In genomic region chr17:82802141-82802540, GRCh38 we compare ENCODE assay signal across 18 cellular contexts. TPM values are rescaled to one million over a fixed set of nuclear protein-coding genes. Genes with fewer than 3 reads are reported as not detected.
A peak's percentile ranks its signal among the peaks of the same experiment; 100 is the strongest.
DNase-seq lines count a peak whose midpoint lies in the region; ATAC-seq and TF ChIP-seq lines count a peak whose summit lies in the region.
"Had no signal": no experiment of that assay in that cellular context is flagged by ENCODE, and none has a peak within 500 bp of the region (broad histone marks: within the 10 kb centered on the region; RNA-seq: fewer than 3 reads in every experiment).

No MANE protein-coding gene starts in this region.

- H3K27me3 Mint-ChIP-seq in activated CD4-positive, alpha-beta T cell treated with anti-CD3 and anti-CD28 coated beads for 36 hours, result no peaks in the 10 kb centered on the region
- H3K27me3 Mint-ChIP-seq: stimulated activated naive CD8-positive, alpha-beta T cell treated with anti-CD3 and anti-CD28 coated beads, Interleukin-15, amount 100 ng/mL, for 72 hours had no signal

- no peak overlapping the region for H3K4me3 Mint-ChIP-seq in activated CD4-positive, alpha-beta T cell treated with anti-CD3 and anti-CD28 coated beads for 36 hours
- H3K4me3 Mint-ChIP-seq: stimulated activated naive CD8-positive, alpha-beta T cell treated with anti-CD3 and anti-CD28 coated beads, Interleukin-15, amount 100 ng/mL, for 72 hours had no signal

- no peak for TF ChIP-seq EP300 in ovary (IDR thresholded peaks at IDR 0.05)

- peaks cover 20% of the 10 kb centered on the region for H4K20me1 ChIP-seq in IMR-90 (ENCODE audit: insufficient read depth, low read length)

- dilution Hi-C loops in IMR-90 (cut with HindIII; ENCODE audit: low sequenced_read_pairs, unreplicated experiment), result no loop called here

- H3K4me3 ChIP-seq in IMR-90 (ENCODE audit: insufficient read depth, low read depth, low read length) (no peak overlapping the region), astrocyte of the spinal cord (ENCODE audit: low read depth, low read length) (no peak overlapping the region), ovary (no peak overlapping the region)
- H3K4me3 ChIP-seq: left lung, pancreas, sigmoid colon had no signal

- CTCF ChIA-PET in IMR-90 (lab: Yijun Ruan, JAX), result no interaction called here
- CTCF ChIA-PET in activated CD4-positive, alpha-beta T cell treated with anti-CD3 and anti-CD28 coated beads for 36 hours (lab: Charles Lee), result interaction anchor here (0.9 kb wide), 1 partner anchor 70 kb away, joined by 3 read pairs; no protein-coding TSS in a partner anchor

- H3K36me3 ChIP-seq in IMR-90 (ENCODE audit: control insufficient read depth, insufficient read depth, low read length) (peaks cover 12% of the 10 kb centered on the region), ovary (no peaks in the 10 kb centered on the region)
- H3K36me3 ChIP-seq: pancreas had no signal

- H2AK5ac ChIP-seq in IMR-90 (ENCODE audit: low read depth, low read length), result no peak overlapping the region

- H2BK15ac ChIP-seq in IMR-90 (ENCODE audit: low read depth, low read length), result no peak overlapping the region

- no peak overlapping the region for H3K18ac ChIP-seq in IMR-90 (ENCODE audit: low read depth, low read length)

- H4K8ac ChIP-seq in IMR-90 (ENCODE audit: low read depth in 2 of 2, low read length in 2 of 2), result no peak overlapping the region

- peak overlapping the region; percentile 5 for H2AFZ ChIP-seq in IMR-90 (replicated peaks; ENCODE audit: low read length, poor library complexity)

- no peak overlapping the region for H3K56ac ChIP-seq in IMR-90 (ENCODE audit: extremely low read depth, insufficient read depth, low read length)

- H2AK9ac ChIP-seq in IMR-90 (replicated peaks; ENCODE audit: low read depth, low read length, poor library complexity), result peak overlapping the region; percentile 65

- H3K27me3 ChIP-seq in IMR-90 (ENCODE audit: control insufficient read depth, insufficient read depth, low read length) (no peaks in the 10 kb centered on the region), ovary (no peaks in the 10 kb centered on the region)
- H3K27me3 ChIP-seq: left lung, pancreas, sigmoid colon had no signal

- H3K27ac ChIP-seq in IMR-90 (ENCODE audit: insufficient read depth, low read length) (no peak overlapping the region), ovary (no peak overlapping the region)
- H3K27ac ChIP-seq: HL-60, left lung, pancreas, sigmoid colon had no signal

- H2BK20ac ChIP-seq in IMR-90 (ENCODE audit: low read depth, low read length), result no peak overlapping the region

- POLR2A ChIA-PET in IMR-90 (lab: Charles Lee; ENCODE audit: unreplicated experiment), result no interaction called here
- POLR2A ChIA-PET in activated CD4-positive, alpha-beta T cell treated with anti-CD3 and anti-CD28 coated beads for 36 hours (lab: Charles Lee), result no interaction called here

- in situ Hi-C loops in IMR-90 (cut with MboI; ENCODE audit: low sequenced_read_pairs), result no loop called here
- in situ Hi-C loops in astrocyte of the spinal cord (cut with HindIII; ENCODE audit: low sequenced_read_pairs), result no loop called here

- H3K23ac ChIP-seq in IMR-90 (ENCODE audit: low read depth, low read length), result no peak overlapping the region

- H4K91ac ChIP-seq in IMR-90 (ENCODE audit: insufficient read depth, low read depth, low read length), result no peak overlapping the region

- intact Hi-C loops in IMR-90 (cut with micrococcal nuclease) (no loop called here), ovary (cut with DNase I) (no loop called here)
- intact Hi-C loops in activated CD4-positive, alpha-beta T cell treated with anti-CD3 and anti-CD28 coated beads for 36 hours (cut with DNase I, micrococcal nuclease), result no loop called here

- H2BK5ac ChIP-seq in IMR-90 (ENCODE audit: low read depth, low read length, poor library complexity, severe bottlenecking), result no peak overlapping the region

- WGBS in IMR-90 (ENCODE audit: extremely low coverage in 2 of 2, insufficient read length in 1 of 2), 2 experiments, result 94% methylated on average over 9 of the region's 12 CpGs; no CpG with 5 or more reads in 1 of the 2 experiments
- 73 to 84% (median 82%) methylated on average over 12 of the region's 12 CpGs for WGBS in ovary, 3 donors

- H3K27ac Mint-ChIP-seq in activated CD4-positive, alpha-beta T cell treated with anti-CD3 and anti-CD28 coated beads for 36 hours, result no peak overlapping the region

- TF ChIP-seq CTCF in IMR-90 (conservative IDR thresholded peaks at IDR 0.05; ENCODE audit: low read depth, low read length), result no peak
- no peak for TF ChIP-seq CTCF in astrocyte of the spinal cord (IDR thresholded peaks at IDR 0.05; ENCODE audit: low read depth, low read length)
- TF ChIP-seq CTCF in ovary (IDR thresholded peaks at IDR 0.05), result no peak

- no peak overlapping the region for H3K9ac ChIP-seq in IMR-90 (ENCODE audit: low read depth, low read length)

- TF ChIP-seq POLR2A in IMR-90 (IDR thresholded peaks at IDR 0.05; ENCODE audit: low read depth, low read length) (no peak), ovary (IDR thresholded peaks at IDR 0.05) (no peak)

- no peak overlapping the region for H3K4ac ChIP-seq in IMR-90 (ENCODE audit: low read depth, low read length)

- no peaks in the 10 kb centered on the region for H3K9me1 ChIP-seq in IMR-90 (ENCODE audit: insufficient read depth, low read length)

- DNase-seq in AG08396 (ENCODE audit: low spot score) (peak; percentile 70), IMR-90 (peak; percentile 2), astrocyte of the spinal cord (ENCODE audit: low read depth, low spot score) (peak; percentile 50), kidney tubule cell (ENCODE audit: low spot score) (peak; percentile 8), ovary (no peak), NCI-H510A treated with DMSO at 0.1 percent for 48 hours (lab: John Stamatoyannopoulos, UW) (no peak)
- no peak for DNase-seq in activated CD4-positive, alpha-beta T cell treated with anti-CD3 and anti-CD28 coated beads for 36 hours
- DNase-seq: activated CD4-positive, CD25-positive, alpha-beta regulatory T cell treated with anti-CD3 and anti-CD28 coated beads, Interleukin-2, amount 50 U/mL, for 72 hours; amniotic stem cell; NCI-H1092; NCI-H2081; NCI-H524 treated with DMSO at 0.1 percent for 48 hours; sigmoid colon; stimulated activated naive CD8-positive, alpha-beta T cell treated with anti-CD3 and anti-CD28 coated beads, Interleukin-15, amount 100 ng/mL, for 72 hours had no signal

- H3K4me1 ChIP-seq in IMR-90 (ENCODE audit: control insufficient read depth, insufficient read depth, low read length), result peaks cover 3% of the 10 kb centered on the region; the same call in 1 of the 2 replicates
- H3K4me1 ChIP-seq in ovary (ENCODE audit: insufficient read depth), result peaks cover 8% of the 10 kb centered on the region
- H3K4me1 ChIP-seq: left lung, pancreas had no signal

- no peak overlapping the region for H3K4me2 ChIP-seq in IMR-90 (ENCODE audit: low read depth, low read length)

- no peak; the same call in 1 of the 2 replicates for ATAC-seq in IMR-90 (ENCODE audit: low read depth)
- ATAC-seq in GM19023 (IDR thresholded peaks at IDR 0.05; ENCODE audit: unreplicated experiment), result no peak
- ATAC-seq in activated CD4-positive, alpha-beta T cell treated with anti-CD3 and anti-CD28 coated beads for 36 hours, result no peak
- ATAC-seq: left lung; pancreas; stimulated activated naive CD8-positive, alpha-beta T cell treated with anti-CD3 and anti-CD28 coated beads, Interleukin-15, amount 100 ng/mL, for 72 hours had no signal

- no peak for TF ChIP-seq RAD21 in IMR-90 (IDR thresholded peaks at IDR 0.05; ENCODE audit: low read length)

- H3K79me1 ChIP-seq in IMR-90 (ENCODE audit: low read depth in 1 of 2, low read length in 2 of 2), result peaks cover 5 to 45% of the 10 kb centered on the region in 2 experiments; a peak in 3 of 4 replicates

- H3K36me3 Mint-ChIP-seq in activated CD4-positive, alpha-beta T cell treated with anti-CD3 and anti-CD28 coated beads for 36 hours (ENCODE audit: low read depth), result peaks cover 28% of the 10 kb centered on the region

- H3K14ac ChIP-seq in IMR-90 (replicated peaks; ENCODE audit: low read depth, low read length), result no peak overlapping the region

- H4K5ac ChIP-seq in IMR-90 (ENCODE audit: low read depth, low read length), result no peak overlapping the region

- BruUV-seq in IMR-90 (replicated peaks; lab: Mats Ljungman, UMichigan), result no TSS peak

- H3K4me1 Mint-ChIP-seq in activated CD4-positive, alpha-beta T cell treated with anti-CD3 and anti-CD28 coated beads for 36 hours, result no peaks in the 10 kb centered on the region

- no peak overlapping the region for H2BK120ac ChIP-seq in IMR-90 (ENCODE audit: low read depth, low read length)

- H3K9me3 ChIP-seq in IMR-90 (ENCODE audit: control insufficient read depth, insufficient read depth, low read length), result no peaks in the 10 kb centered on the region
- H3K9me3 ChIP-seq in ovary, result no peaks in the 10 kb centered on the region
- H3K9me3 ChIP-seq: left lung, pancreas, sigmoid colon had no signal

- H3K9me3 Mint-ChIP-seq in activated CD4-positive, alpha-beta T cell treated with anti-CD3 and anti-CD28 coated beads for 36 hours (ENCODE audit: low read depth), result peaks cover 3% of the 10 kb centered on the region

TF ChIP-seq in IMR-90, 13 proteins besides CTCF, POLR2A, EP300 and RAD21 (continues in another document):
- no peak for TF ChIP-seq MAZ (IDR thresholded peaks at IDR 0.05; ENCODE audit: borderline replicate concordance, low read depth, low read length)
- TF ChIP-seq ELK1 (IDR thresholded peaks at IDR 0.05; ENCODE audit: borderline replicate concordance, low read depth, low read length), result no peak

RNA-seq across cellular contexts. Expression of gene ZNF750, which starts 37.7 kb away (rescaled TPM):
- total RNA-seq in IMR-90 (2012; rRNA removed) (not detected in 2 replicates), ovary (not detected)
- polyA plus RNA-seq in IMR-90 (2012; rRNA removed) (not detected in 2 replicates), ovary (under 1 TPM in 1 of 2 donors, not detected in 1; 0.02 TPM)
- not detected in 2 replicates for polyA plus RNA-seq in IMR-90 (2012; cell fraction: cytosol; rRNA removed)
- 0.07 TPM in 1 of 2 replicates, not detected in the other for polyA plus RNA-seq in IMR-90 (2012; cell fraction: nucleus; rRNA removed; ENCODE audit: low replicate concordance)
- not detected for total RNA-seq in activated CD4-positive, alpha-beta T cell treated with anti-CD3 and anti-CD28 coated beads for 36 hours
- total RNA-seq: pancreas, sigmoid colon had no signal

RNA-seq across cellular contexts. Expression of gene TBCD, which starts 50.3 kb away (rescaled TPM):
- total RNA-seq in IMR-90 (2012; rRNA removed) (21.7 and 21.9 TPM in 2 replicates), ovary (10 to 100 TPM; 44.4 to 88.3 (median 71.4) TPM)
- polyA plus RNA-seq in IMR-90 (2012; rRNA removed) (54.5 and 68.0 TPM in 2 replicates), ovary (10 to 100 TPM; 29.2 to 55.9 TPM)
- polyA plus RNA-seq in IMR-90 (2012; cell fraction: cytosol; rRNA removed), result 49.7 and 56.9 TPM in 2 replicates
- polyA plus RNA-seq in IMR-90 (2012; cell fraction: nucleus; rRNA removed; ENCODE audit: low replicate concordance), result 73.6 and 189 TPM in 2 replicates
- total RNA-seq in activated CD4-positive, alpha-beta T cell treated with anti-CD3 and anti-CD28 coated beads for 36 hours, result 10 to 100 TPM; 83.3 to 97.2 TPM

Comparison
In these comparisons a context has a peak if more than half of its experiments do, and no peak if none do; other contexts are left out.
1. DNase-seq: peak in AG08396 (single experiment), IMR-90 (single experiment), astrocyte of the spinal cord (single experiment) and kidney tubule cell (single experiment); none in activated CD4-positive, alpha-beta T cell treated with anti-CD3 and anti-CD28 coated beads for 36 hours (single experiment), ovary (0 of 5) and NCI-H510A treated with DMSO at 0.1 percent for 48 hours (single experiment).